26 cellular contexts compared by ENCODE assay signal in genomic region chr1:29546496-29546895, GRCh38.
"Had no signal": no experiment of that assay in that cellular context is flagged by ENCODE, and none has a peak within 500 bp of the region (broad histone marks: within the 10 kb centered on the region; RNA-seq: fewer than 3 reads in every experiment).

No MANE protein-coding gene starts in this region.

- DNase-seq: activated CD4-positive, alpha-beta memory T cell treated with anti-CD3 and anti-CD28 coated beads, Interleukin-2, amount 10 ng/mL, durations not matched to agents 7 days and 5 days; activated CD4-positive, alpha-beta T cell treated with anti-CD3 and anti-CD28 coated beads, Interleukin-2, amount 10 ng/mL, durations not matched to agents 7 days and 5 days; activated CD8-positive, alpha-beta memory T cell treated with anti-CD3 and anti-CD28 coated beads, Interleukin-2, amount 50 U/mL, for 4 hours; activated naive CD4-positive, alpha-beta T cell treated with Interleukin-2 at 50 U/mL for 16 hours; activated naive CD8-positive, alpha-beta T cell treated with anti-CD3 and anti-CD28 coated beads, Interleukin-2, amount 50 U/mL, for 24 hours; activated T-cell treated with anti-CD3 and anti-CD28 coated beads, Interleukin-2, amount 50 U/mL, for 1 hour; IMR-90; Kasumi-1; KBM-7; NCI-H1105 treated with DMSO at 0.1 percent for 48 hours; NCI-H1436 treated with DMSO at 0.1 percent for 48 hours; NCI-H187; NCI-H2081; NCI-H510A treated with DMSO at 0.1 percent for 48 hours; NCI-H69; NK-92 treated with Interleukin-12 subunit alpha and Interleukin-12 subunit beta, amount 100 ng/mL, for 24 hours; OCI-M1; Right ventricle myocardium superior; RPMI8226; SJCRH30; SW 1271 had no signal

- H3K4me1 ChIP-seq: SJCRH30 had no signal

- H3K9me3 ChIP-seq: SJCRH30 had no signal

- H3K27ac ChIP-seq: cardiac muscle cell, SJCRH30 had no signal

- H3K27me3 ChIP-seq: cardiac muscle cell, SJCRH30 had no signal

- ATAC-seq: activated naive CD4-positive, alpha-beta T cell treated with anti-CD3 and anti-CD28 coated beads, Interleukin-2, amount 50 U/mL, for 72 hours; activated naive CD8-positive, alpha-beta T cell treated with anti-CD3 and anti-CD28 coated beads, Interleukin-2, amount 50 U/mL, for 24 hours; Panc1; SK-N-SH treated with all-trans-retinoic acid at 6 μM for 48 hours; WTC11 had no signal

- H3K4me3 ChIP-seq: cardiac muscle cell, SJCRH30 had no signal

- H3K36me3 ChIP-seq: cardiac muscle cell, SJCRH30 had no signal
